In genomic region chrX:2464677-2465166, GRCh38 we compare ENCODE assay signal across 21 cellular contexts. TPM values are rescaled to one million over a fixed set of nuclear protein-coding genes. Genes with fewer than 3 reads are reported as not detected.
DNase-seq lines count a peak whose midpoint lies in the region; ATAC-seq and TF ChIP-seq lines count a peak whose summit lies in the region.
"Had no signal": no experiment of that assay in that cellular context is flagged by ENCODE, and none has a peak within 500 bp of the region (broad histone marks: within the 10 kb centered on the region; RNA-seq: fewer than 3 reads in every experiment).

No MANE protein-coding gene starts in this region.

- H2BK12ac ChIP-seq in trophoblast cell (ENCODE audit: low read length) = no peak overlapping the region

- H3K27ac ChIP-seq in brain microvascular endothelial cell (no peak overlapping the region), trophoblast cell (ENCODE audit: low read depth, low read length) (no peak overlapping the region)
- H3K27ac ChIP-seq: left lung, skin epidermis had no signal

- H3K36me3 ChIP-seq in brain microvascular endothelial cell (replicated peaks) (no peaks in the 10 kb centered on the region), trophoblast cell (ENCODE audit: control insufficient read depth in 1 of 2, insufficient read depth in 2 of 2, low read length in 2 of 2) (no peaks in the 10 kb centered on the region), H7 (replicated peaks; ENCODE audit: control insufficient read depth, insufficient read depth, low read length) (no peaks in the 10 kb centered on the region; the same call in 1 of the 2 replicates)
- H3K36me3 ChIP-seq: left lung had no signal

- no peak overlapping the region for H3K18ac ChIP-seq in trophoblast cell (ENCODE audit: low read length)

- H3K4me3 ChIP-seq in Jurkat, Clone E6-1 (ENCODE audit: low read length) = no peak overlapping the region
- H3K4me3 ChIP-seq in brain microvascular endothelial cell (ENCODE audit: low read depth, low read length) (no peak overlapping the region), trophoblast cell (ENCODE audit: low read depth, low read length) (no peak overlapping the region), H7 (ENCODE audit: insufficient read depth, low read depth, low read length) (no peak overlapping the region)
- H3K4me3 ChIP-seq: left lung, skin epidermis had no signal

- no peak overlapping the region for H2BK5ac ChIP-seq in trophoblast cell (ENCODE audit: low read depth, low read length, poor library complexity)

- in situ Hi-C loops in brain microvascular endothelial cell (cut with HindIII; ENCODE audit: low pct_ligation_motif_present, low sequenced_read_pairs) = no loop called here

- H3K79me2 ChIP-seq in trophoblast cell (ENCODE audit: control insufficient read depth, insufficient read depth, low read length, poor library complexity) = no peaks in the 10 kb centered on the region

- H4K8ac ChIP-seq in trophoblast cell (ENCODE audit: low read depth, low read length) = no peak overlapping the region

- TF ChIP-seq CTCF in brain microvascular endothelial cell (IDR thresholded peaks at IDR 0.05; ENCODE audit: low read depth, low read length, missing control alignments) = no peak

- H3K4ac ChIP-seq in trophoblast cell (ENCODE audit: low read depth, low read length) = no peak overlapping the region

- WGBS in trophoblast cell (ENCODE audit: extremely low coverage, insufficient coverage, insufficient read length) = no CpG with 5 or more reads among the region's 15 CpGs

- H2AK5ac ChIP-seq in trophoblast cell (ENCODE audit: low read length) = no peak overlapping the region

- H3K4me1 ChIP-seq in trophoblast cell (ENCODE audit: control insufficient read depth in 1 of 2, insufficient read depth in 2 of 2, low read length in 2 of 2) = no peaks in the 10 kb centered on the region
- H3K4me1 ChIP-seq: left lung had no signal

- no peak for ATAC-seq in GM21381 (IDR thresholded peaks at IDR 0.05; ENCODE audit: unreplicated experiment)
- ATAC-seq: activated T-cell treated with anti-CD3 and anti-CD28 coated beads, Interleukin-2, amount 50 U/mL, for 72 hours; left lung had no signal

- H3K9me3 ChIP-seq in trophoblast cell (ENCODE audit: insufficient read depth, low read depth, low read length) = no peaks in the 10 kb centered on the region
- H3K9me3 ChIP-seq: left lung had no signal

- DNase-seq in ELF-1 (ENCODE audit: low read depth, low spot score) (peak; percentile 84), brain microvascular endothelial cell (peak; percentile 35), trophoblast cell (peak; percentile 36 to 58), NCI-H128 (lab: John Stamatoyannopoulos, UW; ENCODE audit: unreplicated experiment) (no peak), H7 (no peak)
- DNase-seq in Jurkat, Clone E6-1 (ENCODE audit: low read depth, low spot score) = peak; percentile 16
- DNase-seq: ACHN; activated CD4-positive, CD25-positive, alpha-beta regulatory T cell; activated naive CD4-positive, alpha-beta T cell treated with Interleukin-2 at 50 U/mL for 16 hours; activated T-cell treated with anti-CD3 and anti-CD28 coated beads, Interleukin-2, amount 50 U/mL, for 72 hours; foreskin fibroblast; IMR-90; islet precursor cell; left lung; NCI-H1105; NCI-H1930; NCI-H2171 treated with DMSO at 0.1 percent for 48 hours; NCI-H510A treated with DMSO at 0.1 percent for 48 hours; stimulated activated naive CD4-positive, alpha-beta T cell had no signal

- H3K27me3 ChIP-seq in brain microvascular endothelial cell (replicated peaks) (no peaks in the 10 kb centered on the region), trophoblast cell (ENCODE audit: insufficient read depth, low read length) (no peaks in the 10 kb centered on the region), H7 (ENCODE audit: control insufficient read depth, insufficient read depth, low read length) (no peaks in the 10 kb centered on the region)
- H3K27me3 ChIP-seq: left lung had no signal

- no peak overlapping the region for H2BK120ac ChIP-seq in trophoblast cell (ENCODE audit: insufficient read depth, low read length, poor library complexity)

- H3K4me2 ChIP-seq in trophoblast cell (ENCODE audit: low read length) = no peak overlapping the region

- no peak overlapping the region for H4K91ac ChIP-seq in trophoblast cell (ENCODE audit: low read depth, low read length)

- no peak overlapping the region for H3K9ac ChIP-seq in trophoblast cell (ENCODE audit: low read length)

- no peak overlapping the region for H3K23ac ChIP-seq in trophoblast cell (ENCODE audit: low read length)

- H2AFZ ChIP-seq in trophoblast cell (ENCODE audit: insufficient read depth, low read length, poor library complexity) = no peak overlapping the region

- no peak overlapping the region for H4K12ac ChIP-seq in trophoblast cell (ENCODE audit: low read depth, low read length)

- H3K79me1 ChIP-seq in trophoblast cell (ENCODE audit: low read length) = no peaks in the 10 kb centered on the region

- no peak overlapping the region for H3K14ac ChIP-seq in trophoblast cell (ENCODE audit: low read length)

RNA-seq across cellular contexts. Expression of gene DHRSX, which starts 36.1 kb away (rescaled TPM):
- polyA plus RNA-seq in Jurkat, Clone E6-1 (2012; ENCODE audit: insufficient read depth, insufficient read length) = 8.6 TPM
- polyA plus RNA-seq in trophoblast cell (2013) = 17.6 and 17.7 TPM in 2 replicates
- total RNA-seq in H7 (2014; rRNA removed; shearing (Covaris generic)) = 25.5 and 29.6 TPM in 2 replicates

RNA-seq across cellular contexts. Expression of gene ZBED1, which starts 36.1 kb away (rescaled TPM):
- 10.1 TPM for polyA plus RNA-seq in Jurkat, Clone E6-1 (2012; ENCODE audit: insufficient read depth, insufficient read length)
- polyA plus RNA-seq in trophoblast cell (2013) = 15.4 and 16.5 TPM in 2 replicates
- total RNA-seq in H7 (2014; rRNA removed; shearing (Covaris generic)) = 55.4 and 59.1 TPM in 2 replicates

Comparison
In these comparisons a context has a peak if more than half of its experiments do, and no peak if none do; other contexts are left out.
1. DNase-seq: peak in ELF-1 (single experiment), Jurkat, Clone E6-1 (single experiment), brain microvascular endothelial cell (single experiment) and trophoblast cell (2 of 2); none in NCI-H128 (single experiment) and H7 (single experiment).